14 cellular contexts compared by ENCODE assay signal in genomic region chr14:74852922-74853530, GRCh38. TPM values are rescaled to one million over a fixed set of nuclear protein-coding genes. Genes with fewer than 3 reads are reported as not detected.
DNase-seq lines count a peak whose midpoint lies in the region; ATAC-seq and TF ChIP-seq lines count a peak whose summit lies in the region.
"Had no signal": no experiment of that assay in that cellular context is flagged by ENCODE, and none has a peak within 500 bp of the region (broad histone marks: within the 10 kb centered on the region; RNA-seq: fewer than 3 reads in every experiment).

No MANE protein-coding gene starts in this region.

- H3K36me3 Mint-ChIP-seq in activated CD8-positive, alpha-beta memory T cell treated with anti-CD3 and anti-CD28 coated beads, Interleukin-2, amount 10 ng/mL, durations not matched to agents 7 days and 5 days, result no peaks in the 10 kb centered on the region

- in situ Hi-C loops in astrocyte of the spinal cord (cut with HindIII; ENCODE audit: low sequenced_read_pairs), result no loop called here
- in situ Hi-C loops in transverse colon (cut with MboI; ENCODE audit: low pct_ligation_motif_present in 1 of 4, low pct_unique_long_range_greater_than_20kb in 1 of 4, low sequenced_read_pairs in 3 of 4), result no loop called here

- TF ChIP-seq CTCF in astrocyte of the spinal cord (IDR thresholded peaks at IDR 0.05; ENCODE audit: low read depth, low read length), result no peak
- TF ChIP-seq CTCF in transverse colon (IDR thresholded peaks at IDR 0.05), result no peak

- no peak overlapping the region for H3K4me3 Mint-ChIP-seq in activated CD8-positive, alpha-beta memory T cell treated with anti-CD3 and anti-CD28 coated beads, Interleukin-2, amount 10 ng/mL, durations not matched to agents 7 days and 5 days

- WGBS in transverse colon (ENCODE audit: low coverage in 1 of 2), 2 donors, result 16 to 33% methylated on average over 2 of the region's 2 CpGs

- no peak for DNase-seq in activated CD8-positive, alpha-beta memory T cell treated with anti-CD3 and anti-CD28 coated beads, Interleukin-2, amount 10 ng/mL, durations not matched to agents 7 days and 5 days
- no peak for DNase-seq in activated CD8-positive, alpha-beta memory T cell treated with anti-CD3 and anti-CD28 coated beads for 24 hours
- DNase-seq in astrocyte of the spinal cord (ENCODE audit: low read depth, low spot score) (peak; percentile 55), left kidney (ENCODE audit: low read depth, low spot score) (peak; percentile 31), transverse colon (no peak), NCI-H510A (lab: John Stamatoyannopoulos, UW) (no peak), superior temporal gyrus (ENCODE audit: extremely low spot score) (no peak)
- DNase-seq: caudate nucleus; heart left ventricle; NCI-H524; stimulated activated naive CD4-positive, alpha-beta T cell had no signal

- no peak overlapping the region for H3K27ac Mint-ChIP-seq in activated CD8-positive, alpha-beta memory T cell treated with anti-CD3 and anti-CD28 coated beads, Interleukin-2, amount 10 ng/mL, durations not matched to agents 7 days and 5 days

- H3K4me1 Mint-ChIP-seq in activated CD8-positive, alpha-beta memory T cell treated with anti-CD3 and anti-CD28 coated beads, Interleukin-2, amount 10 ng/mL, durations not matched to agents 7 days and 5 days, result peaks cover 13% of the 10 kb centered on the region

- H3K36me3 ChIP-seq in transverse colon, result no peaks in the 10 kb centered on the region
- H3K36me3 ChIP-seq: heart left ventricle had no signal

- no peaks in the 10 kb centered on the region for H3K27me3 Mint-ChIP-seq in activated CD8-positive, alpha-beta memory T cell treated with anti-CD3 and anti-CD28 coated beads, Interleukin-2, amount 10 ng/mL, durations not matched to agents 7 days and 5 days

- CTCF ChIA-PET in activated CD8-positive, alpha-beta memory T cell treated with anti-CD3 and anti-CD28 coated beads, Interleukin-2, amount 10 ng/mL, durations not matched to agents 7 days and 5 days (lab: Charles Lee), result interaction anchor here (1.0 to 20.2 kb wide), 8 partner anchors 8 to 244 kb away, joined by 3 to 680 read pairs (median 8); partner anchors contain the start of genes DLST, PROX2 and YLPM1

- TF ChIP-seq POLR2A in transverse colon (IDR thresholded peaks at IDR 0.05), result no peak

- no peaks in the 10 kb centered on the region for H3K9me3 Mint-ChIP-seq in activated CD8-positive, alpha-beta memory T cell treated with anti-CD3 and anti-CD28 coated beads, Interleukin-2, amount 10 ng/mL, durations not matched to agents 7 days and 5 days (ENCODE audit: low read depth)

- peak; percentile 42 for ATAC-seq in activated CD8-positive, alpha-beta memory T cell treated with anti-CD3 and anti-CD28 coated beads, Interleukin-2, amount 10 ng/mL, durations not matched to agents 7 days and 5 days
- ATAC-seq in HG02970 (IDR thresholded peaks at IDR 0.05; ENCODE audit: low FRiP score, unreplicated experiment), result no peak

- no peaks in the 10 kb centered on the region for H3K27me3 ChIP-seq in transverse colon
- H3K27me3 ChIP-seq: heart left ventricle had no signal

- no peak overlapping the region for H3K4me3 ChIP-seq in astrocyte of the spinal cord (ENCODE audit: low read depth, low read length)
- no peak overlapping the region for H3K4me3 ChIP-seq in transverse colon
- H3K4me3 ChIP-seq: heart left ventricle had no signal

- intact Hi-C loops in transverse colon (cut with DNase I; ENCODE audit: low total_unique reads), result no loop called here

- no peaks in the 10 kb centered on the region for H3K9me3 ChIP-seq in transverse colon
- H3K9me3 ChIP-seq: heart left ventricle had no signal

- no peak for TF ChIP-seq EP300 in transverse colon (IDR thresholded peaks at IDR 0.05; ENCODE audit: low read depth)

- peaks cover 0 to 24% (median 10%) of the 10 kb centered on the region in 4 donors for H3K4me1 ChIP-seq in transverse colon

- peak overlapping the region; percentile 29 to 57 (median 42) for H3K27ac ChIP-seq in transverse colon
- H3K27ac ChIP-seq: heart left ventricle had no signal

RNA-seq across cellular contexts. Expression of gene PROX2, which starts 22.9 kb away (rescaled TPM):
- under 1 TPM; 0.21 to 0.44 TPM for total RNA-seq in activated CD8-positive, alpha-beta memory T cell treated with anti-CD3 and anti-CD28 coated beads, Interleukin-2, amount 10 ng/mL, durations not matched to agents 7 days and 5 days
- total RNA-seq in transverse colon, result under 1 TPM in 1 of 4 donors, not detected in 3; 0.79 TPM
- total RNA-seq: Daoy, heart left ventricle, myocyte had no signal

RNA-seq across cellular contexts. Expression of gene DLST, which starts 28.7 kb away (rescaled TPM):
- total RNA-seq in activated CD8-positive, alpha-beta memory T cell treated with anti-CD3 and anti-CD28 coated beads, Interleukin-2, amount 10 ng/mL, durations not matched to agents 7 days and 5 days, result 100 to 1,000 TPM; 106 to 119 TPM
- 100 to 1,000 TPM in 3 of 4 donors, 10 to 100 TPM in 1; 65.1 to 135 (median 103) TPM for total RNA-seq in transverse colon

Comparison
In these comparisons a context has a peak if more than half of its experiments do, and no peak if none do; other contexts are left out.
1. DNase-seq: peak in astrocyte of the spinal cord (single experiment) and left kidney (single experiment); none in activated CD8-positive, alpha-beta memory T cell treated with anti-CD3 and anti-CD28 coated beads, Interleukin-2, amount 10 ng/mL, durations not matched to agents 7 days and 5 days (single experiment), activated CD8-positive, alpha-beta memory T cell treated with anti-CD3 and anti-CD28 coated beads for 24 hours (single experiment), transverse colon (single experiment), NCI-H510A (single experiment) and superior temporal gyrus (single experiment).